11 cellular contexts compared by ENCODE assay signal in the genomic region with DNA sequence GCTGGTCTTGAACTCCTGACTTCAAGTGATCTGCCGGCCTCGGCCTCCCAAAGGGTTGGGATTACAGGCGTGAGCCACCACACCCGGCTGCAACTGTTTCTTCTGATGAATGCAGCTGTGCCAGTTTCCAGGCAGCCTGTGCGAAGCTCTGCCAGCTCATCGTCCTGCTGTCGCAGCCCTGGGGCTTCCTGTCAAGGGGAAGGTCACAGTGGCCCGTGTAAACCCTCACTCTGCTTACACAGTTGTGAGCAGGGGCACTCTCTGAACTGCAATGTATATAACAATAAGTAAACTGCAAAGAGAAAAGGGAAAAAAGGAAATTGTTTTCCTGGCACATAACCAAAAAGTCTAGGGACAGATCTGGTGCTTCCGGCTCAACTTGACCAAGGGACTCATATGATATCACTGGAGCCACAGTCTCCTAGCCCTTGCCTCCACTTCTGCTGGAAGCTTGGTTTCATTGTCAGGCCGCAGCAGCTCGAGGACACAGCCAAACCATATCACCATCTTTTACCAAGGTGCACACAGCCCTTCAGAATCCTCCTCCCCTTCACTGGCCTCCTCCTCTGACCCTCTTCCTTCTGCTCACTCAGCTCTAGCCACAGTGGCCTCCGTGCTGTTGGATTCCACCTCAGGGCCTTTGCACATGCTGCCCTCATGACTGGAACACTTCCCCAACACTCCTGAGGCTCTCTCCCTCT. TPM values are rescaled to one million over a fixed set of nuclear protein-coding genes. Genes with fewer than 3 reads are reported as not detected.
DNase-seq lines count a peak whose midpoint lies in the region; ATAC-seq and TF ChIP-seq lines count a peak whose summit lies in the region.
"Had no signal": no experiment of that assay in that cellular context is flagged by ENCODE, and none has a peak within 500 bp of the region (broad histone marks: within the 10 kb centered on the region; RNA-seq: fewer than 3 reads in every experiment).

No MANE protein-coding gene starts in this region.

- CTCF ChIA-PET in HEK293 (lab: Yijun Ruan, JAX), result interaction anchor here (0.6 to 1.8 kb wide), 6 partner anchors 9 to 132 kb away, joined by 3 to 8 read pairs (median 4); no protein-coding TSS in a partner anchor
- CTCF ChIA-PET in RWPE1 (lab: Yijun Ruan, JAX), result interaction anchor here (1.1 to 1.3 kb wide), 2 partner anchors 24 to 525 kb away, joined by 3 to 5 read pairs; no protein-coding TSS in a partner anchor

- H3K4me3 Mint-ChIP-seq in neural progenitor cell, result no peak overlapping the region
- H3K4me3 Mint-ChIP-seq: neural crest cell; stimulated activated memory B cell treated with anti-CD40 and anti-IgM and Interleukin-4, amounts not matched to agents 10 μg/mL and 1 μg/mL and 100 μg/mL, for 72 hours had no signal

- TF ChIP-seq CTCF in HEK293 (tag by site-specific recombination; IDR thresholded peaks at IDR 0.05) (no peak), RWPE1 (conservative IDR thresholded peaks at IDR 0.05; ENCODE audit: low read depth) (no peak), neural progenitor cell (IDR thresholded peaks at IDR 0.05) (no peak)

- no peak overlapping the region for H3K4me3 ChIP-seq in HEK293 (ENCODE audit: low read depth, low read length)
- no peak overlapping the region for H3K4me3 ChIP-seq in esophagus (ENCODE audit: low read depth in 1 of 2, low read length in 2 of 2)
- H3K4me3 ChIP-seq in neural progenitor cell, result no peak overlapping the region

- H3K4me2 ChIP-seq in neural progenitor cell, result no peak overlapping the region

- H3K36me3 Mint-ChIP-seq in neural progenitor cell, result no peaks in the 10 kb centered on the region
- H3K36me3 Mint-ChIP-seq: stimulated activated memory B cell treated with anti-CD40 and anti-IgM and Interleukin-4, amounts not matched to agents 10 μg/mL and 1 μg/mL and 100 μg/mL, for 72 hours had no signal

- no peak for DNase-seq in RWPE1 (ENCODE audit: low spot score)
- DNase-seq in neural progenitor cell (ENCODE audit: low spot score), result no peak
- no peak for DNase-seq in NCI-H1930 (lab: John Stamatoyannopoulos, UW)
- DNase-seq in retina, result no peak
- DNase-seq: T-helper 9 cell had no signal

- H3F3A ChIP-seq in neural progenitor cell (ENCODE audit: low read depth), result no peaks in the 10 kb centered on the region

- H2AFZ ChIP-seq in neural progenitor cell (replicated peaks), result no peak overlapping the region

- H3K27me3 ChIP-seq in esophagus (ENCODE audit: control insufficient read depth in 1 of 2, insufficient read depth in 2 of 2, low read length in 2 of 2) (no peaks in the 10 kb centered on the region), neural progenitor cell (no peaks in the 10 kb centered on the region)

- H3K9me3 Mint-ChIP-seq in neural progenitor cell, result no peaks in the 10 kb centered on the region
- H3K9me3 Mint-ChIP-seq: neural crest cell; stimulated activated memory B cell treated with anti-CD40 and anti-IgM and Interleukin-4, amounts not matched to agents 10 μg/mL and 1 μg/mL and 100 μg/mL, for 72 hours had no signal

- no peak for ATAC-seq in GM18868 (IDR thresholded peaks at IDR 0.05; ENCODE audit: unreplicated experiment)
- ATAC-seq: Panc1; stimulated activated memory B cell treated with anti-CD40 and anti-IgM and Interleukin-4, amounts not matched to agents 10 μg/mL and 1 μg/mL and 100 μg/mL, for 72 hours had no signal

- H3K27me3 Mint-ChIP-seq in neural progenitor cell (ENCODE audit: insufficient read depth, low read depth), result peaks cover 6% of the 10 kb centered on the region
- H3K27me3 Mint-ChIP-seq: stimulated activated memory B cell treated with anti-CD40 and anti-IgM and Interleukin-4, amounts not matched to agents 10 μg/mL and 1 μg/mL and 100 μg/mL, for 72 hours had no signal

- POLR2A ChIA-PET in HEK293 (lab: Yijun Ruan, JAX) (no interaction called here), RWPE1 (lab: Yijun Ruan, JAX; ENCODE audit: low non-redundant PET) (no interaction called here)

- peaks cover 12% of the 10 kb centered on the region; the same call in 1 of the 2 replicates for H3K4me1 ChIP-seq in HEK293 (ENCODE audit: control insufficient read depth, insufficient read depth, low read length)
- H3K4me1 ChIP-seq in esophagus (ENCODE audit: control insufficient read depth in 2 of 2, insufficient read depth in 2 of 2, low read length in 1 of 2), result peaks cover 13 to 29% of the 10 kb centered on the region in 2 donors
- peaks cover 9% of the 10 kb centered on the region for H3K4me1 ChIP-seq in neural progenitor cell

- no peaks in the 10 kb centered on the region for H3K36me3 ChIP-seq in HEK293 (ENCODE audit: control insufficient read depth in 2 of 2, insufficient read depth in 1 of 2, low read length in 2 of 2)
- H3K36me3 ChIP-seq in esophagus (ENCODE audit: control insufficient read depth in 2 of 2, insufficient read depth in 2 of 2, low read length in 1 of 2), result no peaks in the 10 kb centered on the region
- H3K36me3 ChIP-seq in neural progenitor cell, result no peaks in the 10 kb centered on the region

- peak overlapping the region; percentile 2 for H3K27ac Mint-ChIP-seq in neural progenitor cell
- H3K27ac Mint-ChIP-seq: stimulated activated memory B cell treated with anti-CD40 and anti-IgM and Interleukin-4, amounts not matched to agents 10 μg/mL and 1 μg/mL and 100 μg/mL, for 72 hours had no signal

- H3K4me1 Mint-ChIP-seq in neural progenitor cell, result peaks cover 35% of the 10 kb centered on the region

- H3K27ac ChIP-seq in HEK293 (ENCODE audit: extremely low read depth, low read depth, low read length) (no peak overlapping the region), RWPE1 (peak overlapping the region; percentile 79), esophagus (ENCODE audit: low read depth in 2 of 2, low read length in 1 of 2) (peak overlapping the region; percentile 21 to 80), neural progenitor cell (no peak overlapping the region)

- no peaks in the 10 kb centered on the region for H4K20me1 ChIP-seq in neural progenitor cell (ENCODE audit: low read depth)

- no peak overlapping the region for H3K9ac ChIP-seq in neural progenitor cell

- no peaks in the 10 kb centered on the region for H3K79me2 ChIP-seq in neural progenitor cell (ENCODE audit: low read depth)

- no peaks in the 10 kb centered on the region for H3K9me3 ChIP-seq in HEK293 (ENCODE audit: control insufficient read depth, insufficient read depth, low read depth, low read length)
- no peaks in the 10 kb centered on the region for H3K9me3 ChIP-seq in esophagus (ENCODE audit: control insufficient read depth in 2 of 2, insufficient read depth in 1 of 2, low read depth in 1 of 2, low read length in 1 of 2)
- H3K9me3 ChIP-seq in neural progenitor cell (ENCODE audit: low read depth), result no peaks in the 10 kb centered on the region

- WGBS in esophagus, 2 donors, result 46 to 51% methylated on average over 12 of the region's 12 CpGs

TF ChIP-seq in HEK293, 187 proteins besides CTCF, POLR2A, EP300 and RAD21:
- peak; percentile 99 for TF ChIP-seq ZNF623 (tag by site-specific recombination; IDR thresholded peaks at IDR 0.05)
- no peak for TF ChIP-seq PRDM1 (tag by site-specific recombination; IDR thresholded peaks at IDR 0.05)
- TF ChIP-seq ZNF580 (tag by site-specific recombination; IDR thresholded peaks at IDR 0.05), result 0 out of 2 replicates have a peak, but pooled peaks have one; percentile 47
- TF ChIP-seq ZNF398 (tag by site-specific recombination; IDR thresholded peaks at IDR 0.05), result no peak
- no peak for TF ChIP-seq ZNF174 (tag by site-specific recombination; IDR thresholded peaks at IDR 0.05)
- no peak for TF ChIP-seq SALL2 (tag by site-specific recombination; IDR thresholded peaks at IDR 0.05; ENCODE audit: borderline replicate concordance)
- no peak for TF ChIP-seq OSR2 (tag by site-specific recombination; IDR thresholded peaks at IDR 0.05)
- TF ChIP-seq, protein P1, sequence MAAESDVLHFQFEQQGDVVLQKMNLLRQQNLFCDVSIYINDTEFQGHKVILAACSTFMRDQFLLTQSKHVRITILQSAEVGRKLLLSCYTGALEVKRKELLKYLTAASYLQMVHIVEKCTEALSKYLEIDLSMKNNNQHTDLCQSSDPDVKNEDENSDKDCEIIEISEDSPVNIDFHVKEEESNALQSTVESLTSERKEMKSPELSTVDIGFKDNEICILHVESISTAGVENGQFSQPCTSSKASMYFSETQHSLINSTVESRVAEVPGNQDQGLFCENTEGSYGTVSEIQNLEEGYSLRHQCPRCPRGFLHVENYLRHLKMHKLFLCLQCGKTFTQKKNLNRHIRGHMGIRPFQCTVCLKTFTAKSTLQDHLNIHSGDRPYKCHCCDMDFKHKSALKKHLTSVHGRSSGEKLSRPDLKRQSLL (tag by site-specific recombination; IDR thresholded peaks at IDR 0.05), result no peak
- no peak for TF ChIP-seq BCL6B (tag by site-specific recombination; IDR thresholded peaks at IDR 0.05)
- TF ChIP-seq ZNF37A (tag by site-specific recombination; IDR thresholded peaks at IDR 0.05), result no peak
- TF ChIP-seq SETDB1 (IDR thresholded peaks at IDR 0.05; ENCODE audit: insufficient read length, low read length), result no peak

RNA-seq across cellular contexts. Expression of gene LBR, which starts 22.8 kb away (rescaled TPM):
- polyA plus RNA-seq in esophagus, result 10 to 100 TPM; 18.0 to 21.0 TPM
- total RNA-seq in neural progenitor cell (ENCODE audit: low replicate concordance), result 116 and 171 TPM in 2 replicates

Comparison
In these comparisons a context has a peak if more than half of its experiments do, and no peak if none do; other contexts are left out.
1. H3K27ac ChIP-seq: peak in RWPE1 (single experiment) and esophagus (2 of 2); none in HEK293 (single experiment) and neural progenitor cell (single experiment).